Comparison of ENCODE assay signal across 14 cellular contexts in the genomic region with DNA sequence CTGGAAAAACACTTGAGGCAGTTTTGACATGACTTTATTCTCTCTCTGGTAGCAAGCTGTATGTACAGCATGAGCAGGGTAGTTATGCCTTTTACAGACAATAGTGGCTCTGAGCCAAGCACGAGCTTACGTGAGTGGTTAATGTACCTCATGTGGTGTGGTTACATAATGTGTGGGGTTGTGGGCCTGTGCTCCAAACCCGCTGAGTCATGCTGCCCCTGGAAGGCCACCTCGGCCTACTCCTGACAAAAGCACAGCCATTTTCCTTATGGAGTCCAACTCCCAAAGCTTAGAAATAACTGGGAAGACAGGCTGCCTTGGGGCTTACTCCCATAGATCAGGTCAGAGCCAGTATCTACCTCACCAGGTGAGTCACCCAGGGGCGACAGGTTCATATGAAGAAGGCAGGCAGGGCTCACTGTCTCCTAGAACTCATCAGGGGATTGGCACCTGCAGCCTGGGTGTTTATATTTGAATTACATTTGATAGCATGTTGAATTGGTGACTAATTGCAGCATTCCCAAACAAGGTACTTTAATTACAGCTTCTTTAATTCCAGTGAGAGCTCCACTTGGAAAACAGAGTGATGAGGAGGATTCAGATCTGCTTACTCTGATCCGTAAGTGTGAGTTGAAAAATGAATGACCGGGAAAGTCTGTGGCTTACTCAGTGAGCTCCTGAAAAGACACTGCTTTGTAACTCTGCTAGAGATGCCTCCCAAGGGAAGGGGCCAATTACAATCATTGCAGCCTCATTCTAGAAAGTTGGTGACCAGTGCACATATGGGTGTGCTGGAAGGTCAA.
DNase-seq lines count a peak whose midpoint lies in the region; ATAC-seq and TF ChIP-seq lines count a peak whose summit lies in the region.
"Had no signal": no experiment of that assay in that cellular context is flagged by ENCODE, and none has a peak within 500 bp of the region (broad histone marks: within the 10 kb centered on the region; RNA-seq: fewer than 3 reads in every experiment).

No MANE protein-coding gene starts in this region.

- H3K27ac ChIP-seq in C4-2B (0 out of 2 replicates have a peak overlapping the region, but pooled peaks have one; percentile 43), foreskin keratinocyte (peak overlapping the region; percentile 52)
- H3K27ac ChIP-seq: coronary artery, right atrium auricular region, thyroid gland had no signal

- ATAC-seq in foreskin keratinocyte (peak; percentile 82), left lobe of liver (no peak)

- TF ChIP-seq CTCF in C4-2B (conservative IDR thresholded peaks at IDR 0.05) (no peak), foreskin keratinocyte (conservative IDR thresholded peaks at IDR 0.05) (no peak)

- H3K27me3 ChIP-seq in foreskin keratinocyte, result no peaks in the 10 kb centered on the region
- H3K27me3 ChIP-seq: right atrium auricular region, thyroid gland had no signal

- peaks cover 13% of the 10 kb centered on the region for H3K4me1 ChIP-seq in foreskin keratinocyte
- H3K4me1 ChIP-seq: right atrium auricular region, thyroid gland had no signal

- DNase-seq in KBM-7, result peak; percentile 23
- peak; percentile 7 for DNase-seq in SK-MEL-5 (ENCODE audit: low read depth, low spot score)
- peak; percentile 66 to 81 for DNase-seq in foreskin keratinocyte
- DNase-seq in left lobe of liver (ENCODE audit: low spot score), result no peak
- DNase-seq in stimulated activated CD4-positive, alpha-beta T cell treated with anti-CD3 and anti-CD28 coated beads, Interleukin-15, amount 100 ng/mL, for 24 hours, result no peak
- DNase-seq in NCI-H526 (lab: John Stamatoyannopoulos, UW), result no peak
- no peak for DNase-seq in NCI-H1694 treated with DMSO at 0.1 percent for 48 hours (lab: John Stamatoyannopoulos, UW)
- DNase-seq: activated CD4-positive, alpha-beta memory T cell treated with anti-CD3 and anti-CD28 coated beads for 36 hours; NCI-H1048; stimulated activated CD4-positive, alpha-beta T cell treated with anti-CD3 and anti-CD28 coated beads, Interleukin-4, amount 100 ng/mL, for 24 hours; thyroid gland had no signal

- in situ Hi-C loops in KBM-7 (cut with MboI; ENCODE audit: low pct_unique_long_range_greater_than_20kb, low sequenced_read_pairs) (no loop called here), SK-MEL-5 (cut with HindIII; ENCODE audit: low pct_unique_long_range_greater_than_20kb, low sequenced_read_pairs) (no loop called here)

Comparison
In these comparisons a context has a peak if more than half of its experiments do, and no peak if none do; other contexts are left out.
1. DNase-seq: peak in KBM-7 (single experiment), SK-MEL-5 (single experiment) and foreskin keratinocyte (2 of 2); none in left lobe of liver (single experiment), stimulated activated CD4-positive, alpha-beta T cell treated with anti-CD3 and anti-CD28 coated beads, Interleukin-15, amount 100 ng/mL, for 24 hours (single experiment), NCI-H526 (0 of 2) and NCI-H1694 treated with DMSO at 0.1 percent for 48 hours (single experiment).